ENCODE assay signal across 17 cellular contexts in the genomic region with DNA sequence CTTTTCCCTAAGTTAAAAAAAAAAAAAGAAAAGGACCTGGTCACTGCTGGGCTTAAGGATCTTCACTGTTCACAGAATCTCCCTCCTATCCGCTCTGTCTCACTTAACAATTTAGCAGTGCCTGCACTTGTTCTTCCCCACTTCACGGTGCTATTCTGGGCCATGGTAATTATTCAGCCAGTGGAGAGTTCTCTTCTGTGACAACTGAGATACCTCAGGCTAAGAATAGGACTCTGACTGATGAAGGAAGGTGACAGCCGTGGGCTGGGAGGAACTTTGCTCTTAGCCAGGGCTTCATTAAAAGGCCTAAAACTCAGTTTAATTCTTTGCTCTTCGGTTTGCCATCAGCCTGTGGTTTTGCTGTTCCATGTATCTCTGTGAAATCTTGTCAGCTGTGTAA. TPM values are rescaled to one million over a fixed set of nuclear protein-coding genes. Genes with fewer than 3 reads are reported as not detected.
A peak's percentile ranks its signal among the peaks of the same experiment; 100 is the strongest.
DNase-seq lines count a peak whose midpoint lies in the region; ATAC-seq, FAIRE-seq and TF ChIP-seq lines count a peak whose summit lies in the region.
"Had no signal": no experiment of that assay in that cellular context is flagged by ENCODE, and none has a peak within 500 bp of the region (broad histone marks: within the 10 kb centered on the region; RNA-seq: fewer than 3 reads in every experiment).

No MANE protein-coding gene starts in this region.

- TF ChIP-seq CTCF in gastroesophageal sphincter (IDR thresholded peaks at IDR 0.05): no peak
- no peak for TF ChIP-seq CTCF in right atrium auricular region (IDR thresholded peaks at IDR 0.05)
- TF ChIP-seq CTCF in WERI-Rb-1 (IDR thresholded peaks at IDR 0.05; ENCODE audit: low read depth, low read length): no peak

- H3K9me3 ChIP-seq in gastroesophageal sphincter: peaks cover 0 to 7% (median 0%) of the 10 kb centered on the region in 3 donors
- peaks cover 0 to 5% of the 10 kb centered on the region in 2 donors for H3K9me3 ChIP-seq in right atrium auricular region
- peaks cover 3% of the 10 kb centered on the region for H3K9me3 ChIP-seq in WERI-Rb-1 (ENCODE audit: severe bottlenecking)
- H3K9me3 ChIP-seq: Peyer's patch had no signal

- no peak for TF ChIP-seq EP300 in gastroesophageal sphincter (IDR thresholded peaks at IDR 0.05)

- no peak for TF ChIP-seq POLR2A in gastroesophageal sphincter (IDR thresholded peaks at IDR 0.05)

- H3K27me3 ChIP-seq in gastroesophageal sphincter (no peaks in the 10 kb centered on the region), right atrium auricular region (no peaks in the 10 kb centered on the region), WERI-Rb-1 (ENCODE audit: insufficient read depth, low read depth, severe bottlenecking) (no peaks in the 10 kb centered on the region)
- H3K27me3 ChIP-seq: Peyer's patch had no signal

- peak; percentile 50 for ATAC-seq in HG02870 (IDR thresholded peaks at IDR 0.05; ENCODE audit: unreplicated experiment)
- peak; percentile 62 for ATAC-seq in gastroesophageal sphincter
- ATAC-seq: HepG2 had no signal

- H3K27ac ChIP-seq in gastroesophageal sphincter: peak overlapping the region; percentile 15 to 69 (median 56)
- peak overlapping the region; percentile 61 to 88 for H3K27ac ChIP-seq in right atrium auricular region
- H3K27ac ChIP-seq in WERI-Rb-1: no peak overlapping the region
- H3K27ac ChIP-seq: C4-2B, Peyer's patch had no signal

- H3K36me3 ChIP-seq in gastroesophageal sphincter (no peaks in the 10 kb centered on the region), right atrium auricular region (no peaks in the 10 kb centered on the region), WERI-Rb-1 (no peaks in the 10 kb centered on the region)
- H3K36me3 ChIP-seq: Peyer's patch had no signal

- WGBS in gastroesophageal sphincter (ENCODE audit: low coverage in 1 of 2), 2 donors: 26 to 44% methylated on average over 3 of the region's 4 CpGs

- H3K4me1 ChIP-seq in gastroesophageal sphincter (peaks cover 0 to 16% (median 0%) of the 10 kb centered on the region in 3 donors), right atrium auricular region (peaks cover 0 to 4% of the 10 kb centered on the region in 2 donors)
- H3K4me1 ChIP-seq: Peyer's patch had no signal

- H3K4me3 ChIP-seq in gastroesophageal sphincter (no peak overlapping the region), right atrium auricular region (no peak overlapping the region), WERI-Rb-1 (ENCODE audit: low read depth, low read length) (no peak overlapping the region)
- H3K4me3 ChIP-seq: Peyer's patch had no signal

- FAIRE-seq in HTR-8/SVneo (lab: Jason Lieb, UNC): no peak
- FAIRE-seq: H1, HepG2 had no signal

- DNase-seq in right atrium auricular region (ENCODE audit: low spot score): no peak
- peak; percentile 52 for DNase-seq in putamen (ENCODE audit: low spot score)
- DNase-seq in NCI-H510A treated with DMSO at 0.1 percent for 48 hours (lab: John Stamatoyannopoulos, UW): no peak
- no peak for DNase-seq in stimulated activated CD4-positive, alpha-beta T cell treated with anti-CD3 and anti-CD28 coated beads, Interleukin-2, amount 100 ng/mL, for 24 hours
- no peak for DNase-seq in HTR-8/SVneo (ENCODE audit: insufficient read length, low spot score)
- no peak for DNase-seq in WERI-Rb-1
- DNase-seq: DMS153, NCI-H1092, NCI-H146, NCI-H524, Peyer's patch, SHP77 treated with DMSO at 0.1 percent for 48 hours had no signal

RNA-seq across cellular contexts. Expression of gene ENTREP1, which starts 51.9 kb away (rescaled TPM):
- 10 to 100 TPM; 11.3 to 29.3 (median 21.3) TPM for total RNA-seq in gastroesophageal sphincter
- total RNA-seq in right atrium auricular region: 10 to 100 TPM; 12.1 to 16.2 TPM
- total RNA-seq: HepG2 had no signal
